9 cellular contexts compared by ENCODE assay signal in genomic region chr22:50218996-50219727, GRCh38. TPM values are rescaled to one million over a fixed set of nuclear protein-coding genes. Genes with fewer than 3 reads are reported as not detected.
DNase-seq lines count a peak whose midpoint lies in the region; ATAC-seq, FAIRE-seq and TF ChIP-seq lines count a peak whose summit lies in the region.
"Had no signal": no experiment of that assay in that cellular context is flagged by ENCODE, and none has a peak within 500 bp of the region (broad histone marks: within the 10 kb centered on the region; RNA-seq: fewer than 3 reads in every experiment).

No MANE protein-coding gene starts in this region.

- H3K27ac Mint-ChIP-seq in CD8-positive, alpha-beta memory T cell = peak overlapping the region in 1 of 8 donors; percentile 71

- in situ Hi-C loops in T47D (cut with HindIII; ENCODE audit: low pct_unique_long_range_greater_than_20kb, low sequenced_read_pairs) = no loop called here

- no peak overlapping the region for H3K4me2 ChIP-seq in OCI-LY7 (ENCODE audit: low read length)

- H3K9me3 ChIP-seq in left lung = no peaks in the 10 kb centered on the region
- no peaks in the 10 kb centered on the region for H3K9me3 ChIP-seq in CD8-positive, alpha-beta memory T cell (ENCODE audit: low read length)
- H3K9me3 ChIP-seq in OCI-LY7 (ENCODE audit: low read length) = no peaks in the 10 kb centered on the region

- H3K79me2 ChIP-seq in OCI-LY7 (ENCODE audit: insufficient read depth, low read depth, low read length) = no peaks in the 10 kb centered on the region
- H3K79me2 ChIP-seq: parathyroid adenoma had no signal

- CTCF ChIA-PET in CD8-positive, alpha-beta memory T cell (lab: Charles Lee) = interaction anchor here (1.0 kb wide), 1 partner anchor 8 kb away, joined by 3 read pairs; no protein-coding TSS in a partner anchor
- CTCF ChIA-PET in OCI-LY7 (lab: Charles Lee; ENCODE audit: unreplicated experiment) = no interaction called here

- H3K27ac ChIP-seq in left lung (no peak overlapping the region), OCI-LY7 (ENCODE audit: low read depth, low read length, poor library complexity, severe bottlenecking) (no peak overlapping the region)
- no peak overlapping the region for H3K27ac ChIP-seq in CD8-positive, alpha-beta memory T cell (ENCODE audit: low read depth, low read length)
- H3K27ac ChIP-seq: parathyroid adenoma had no signal

- H4K20me1 ChIP-seq in OCI-LY7 (ENCODE audit: insufficient read depth, low read length) = no peaks in the 10 kb centered on the region

- no peak overlapping the region for H2AFZ ChIP-seq in OCI-LY7 (ENCODE audit: low read length)
- H2AFZ ChIP-seq: parathyroid adenoma had no signal

- H3K9me2 ChIP-seq in OCI-LY7 (ENCODE audit: insufficient read depth, low read length) = no peaks in the 10 kb centered on the region

- POLR2A ChIA-PET in CD8-positive, alpha-beta memory T cell (lab: Charles Lee) = no interaction called here
- POLR2A ChIA-PET in OCI-LY7 (lab: Charles Lee) = no interaction called here

- H3K36me3 ChIP-seq in left lung = peaks cover 0 to 99% of the 10 kb centered on the region in 2 donors
- peaks cover 37% of the 10 kb centered on the region for H3K36me3 ChIP-seq in CD8-positive, alpha-beta memory T cell (ENCODE audit: insufficient read depth, low read length)
- peaks cover 95% of the 10 kb centered on the region for H3K36me3 ChIP-seq in OCI-LY7 (ENCODE audit: insufficient read depth, low read length)

- H3K4me3 ChIP-seq in left lung (no peak overlapping the region), OCI-LY7 (ENCODE audit: low read depth, low read length, poor library complexity, severe bottlenecking) (no peak overlapping the region)
- H3K4me3 ChIP-seq in CD8-positive, alpha-beta memory T cell (ENCODE audit: low read length) = no peak overlapping the region

- no peak overlapping the region for H3K4me3 Mint-ChIP-seq in CD8-positive, alpha-beta memory T cell

- H3K36me3 Mint-ChIP-seq in CD8-positive, alpha-beta memory T cell = peaks cover 2 to 90% (median 3%) of the 10 kb centered on the region in 3 donors

- peaks cover 3 to 5% (median 5%) of the 10 kb centered on the region in 3 donors for H3K4me1 Mint-ChIP-seq in CD8-positive, alpha-beta memory T cell

- H3K27me3 ChIP-seq in left lung = no peaks in the 10 kb centered on the region
- H3K27me3 ChIP-seq in CD8-positive, alpha-beta memory T cell (ENCODE audit: insufficient read depth, low read length, poor library complexity, severe bottlenecking) = no peaks in the 10 kb centered on the region

- TF ChIP-seq CTCF in D721Med (IDR thresholded peaks at IDR 0.05; ENCODE audit: insufficient read depth, missing control alignments) = no peak
- no peak for TF ChIP-seq CTCF in left lung (IDR thresholded peaks at IDR 0.05)
- no peak for TF ChIP-seq CTCF in OCI-LY7 (conservative IDR thresholded peaks at IDR 0.05; ENCODE audit: low read length)

- ATAC-seq in left lung (peak; percentile 78), GM19351 (IDR thresholded peaks at IDR 0.05; ENCODE audit: unreplicated experiment) (no peak)

- H3K4me1 ChIP-seq in left lung (peaks cover 0 to 7% of the 10 kb centered on the region in 2 donors), OCI-LY7 (ENCODE audit: insufficient read depth, low read length, poor library complexity, severe bottlenecking) (no peaks in the 10 kb centered on the region)
- H3K4me1 ChIP-seq in CD8-positive, alpha-beta memory T cell (ENCODE audit: insufficient read depth, low read length) = no peaks in the 10 kb centered on the region
- H3K4me1 ChIP-seq: parathyroid adenoma had no signal

- BruUV-seq in OCI-LY7 (replicated peaks; lab: Mats Ljungman, UMichigan) = no TSS peak

- peaks cover 0 to 2% of the 10 kb centered on the region in 2 donors for H3K27me3 Mint-ChIP-seq in CD8-positive, alpha-beta memory T cell

- peak; percentile 59 for DNase-seq in D721Med (ENCODE audit: insufficient read length, low spot score)
- DNase-seq in NCI-H1105 (lab: John Stamatoyannopoulos, UW) = peak; percentile 77
- DNase-seq in T47D (ENCODE audit: low read depth in 1 of 2, low spot score in 1 of 2) = peak; percentile 72 to 77
- DNase-seq in left lung = peak; percentile 84 to 90
- DNase-seq in CD8-positive, alpha-beta memory T cell = no peak
- DNase-seq in GM19238 (ENCODE audit: insufficient read length, low spot score) = no peak
- DNase-seq in OCI-LY7 (ENCODE audit: low spot score) = no peak

- intact Hi-C loops in left lung (cut with DNase I) = no loop called here
- intact Hi-C loops in OCI-LY7 (cut with micrococcal nuclease; ENCODE audit: unreplicated experiment) = no loop called here

- FAIRE-seq in D721Med (lab: Jason Lieb, UNC) = no peak

- no peaks in the 10 kb centered on the region for H3K9me3 Mint-ChIP-seq in CD8-positive, alpha-beta memory T cell

RNA-seq across cellular contexts. Expression of gene SELENOO, which starts 18.4 kb away (rescaled TPM):
- total RNA-seq in left lung = 10 to 100 TPM; 19.5 to 22.0 TPM
- 10 to 100 TPM; 22.3 to 25.9 TPM for total RNA-seq in CD8-positive, alpha-beta memory T cell
- polyA plus RNA-seq in CD8-positive, alpha-beta memory T cell = 6.1 TPM
- 43.7 and 44.2 TPM in 2 replicates for total RNA-seq in OCI-LY7 (2014; rRNA removed; shearing (Covaris generic))
- total RNA-seq in OCI-LY7 (2022) = 34.0 and 40.2 TPM in 2 replicates

RNA-seq across cellular contexts. Expression of gene TUBGCP6, which starts 25.7 kb away (rescaled TPM):
- total RNA-seq in left lung (10 to 100 TPM; 40.8 to 41.3 TPM), OCI-LY7 (2022) (63.2 and 68.8 TPM in 2 replicates)
- total RNA-seq in CD8-positive, alpha-beta memory T cell = 10 to 100 TPM; 51.4 to 52.2 TPM
- polyA plus RNA-seq in CD8-positive, alpha-beta memory T cell = 18.6 TPM
- total RNA-seq in OCI-LY7 (2014; rRNA removed; shearing (Covaris generic)) = 52.8 and 57.7 TPM in 2 replicates

RNA-seq across cellular contexts. Expression of gene HDAC10, which starts 31.9 kb away (rescaled TPM):
- 10 to 100 TPM; 39.1 to 42.2 TPM for total RNA-seq in left lung
- total RNA-seq in CD8-positive, alpha-beta memory T cell = 10 to 100 TPM; 42.5 to 44.7 TPM
- polyA plus RNA-seq in CD8-positive, alpha-beta memory T cell = 7.5 TPM
- total RNA-seq in OCI-LY7 (2014; rRNA removed; shearing (Covaris generic)) = 47.4 and 49.4 TPM in 2 replicates
- total RNA-seq in OCI-LY7 (2022) = 74.6 and 74.9 TPM in 2 replicates

RNA-seq across cellular contexts. Expression of gene TRABD, which starts 33.4 kb away (rescaled TPM):
- 10 to 100 TPM; 37.5 to 54.2 TPM for total RNA-seq in left lung
- total RNA-seq in CD8-positive, alpha-beta memory T cell = 100 to 1,000 TPM in 1 of 2 experiments, 10 to 100 TPM in 1; 96.2 to 102 TPM
- polyA plus RNA-seq in CD8-positive, alpha-beta memory T cell = 49.0 TPM
- total RNA-seq in OCI-LY7 (2014; rRNA removed; shearing (Covaris generic)) = 111 and 126 TPM in 2 replicates
- total RNA-seq in OCI-LY7 (2022) = 119 and 128 TPM in 2 replicates

RNA-seq across cellular contexts. Expression of gene MAPK12, which starts 42.3 kb away (rescaled TPM):
- total RNA-seq in left lung = 10 to 100 TPM; 11.6 to 14.6 TPM
- 1 to 10 TPM; 9.3 to 9.7 TPM for total RNA-seq in CD8-positive, alpha-beta memory T cell
- polyA plus RNA-seq in CD8-positive, alpha-beta memory T cell = 0.03 TPM
- total RNA-seq in OCI-LY7 (2014; rRNA removed; shearing (Covaris generic)) = 90.8 and 93.6 TPM in 2 replicates
- total RNA-seq in OCI-LY7 (2022) = 84.9 and 90.1 TPM in 2 replicates

Comparison
In these comparisons a context has a peak if more than half of its experiments do, and no peak if none do; other contexts are left out.
1. DNase-seq: peak in D721Med (single experiment), NCI-H1105 (single experiment), T47D (2 of 2) and left lung (2 of 2); none in CD8-positive, alpha-beta memory T cell (0 of 5), GM19238 (single experiment) and OCI-LY7 (single experiment).